Comparison of ENCODE assay signal across 1 cellular context in the genomic region with DNA sequence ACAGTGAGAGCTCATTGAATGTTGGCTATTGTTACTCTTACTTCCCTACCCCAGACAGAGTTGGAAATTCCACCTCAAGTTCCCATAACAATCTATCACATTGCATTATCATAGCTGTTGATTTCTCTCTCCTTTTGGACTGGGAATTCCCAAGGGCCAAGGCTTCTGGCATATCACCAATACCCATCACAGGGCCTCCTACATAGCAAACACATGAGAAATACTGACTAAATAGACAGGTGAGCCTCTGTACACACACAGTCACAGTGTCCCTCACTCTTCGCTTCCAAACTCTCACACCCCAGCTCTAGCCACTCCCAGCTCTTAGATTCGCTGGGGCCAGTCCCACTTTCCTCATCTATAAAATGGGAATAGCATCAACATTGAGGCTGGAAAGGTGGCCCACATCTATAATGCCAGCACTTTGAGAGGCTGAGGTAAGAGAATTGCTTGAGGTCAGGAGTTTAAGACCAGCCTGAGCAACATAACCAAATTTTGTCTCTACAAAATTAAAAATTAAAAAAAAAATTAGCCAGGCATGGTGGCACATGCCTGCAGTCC.
TF ChIP-seq lines count a peak whose summit lies in the region.

No MANE protein-coding gene starts in this region.

TF ChIP-seq in HepG2, 621 proteins besides CTCF, POLR2A, EP300 and RAD21 (continued from another document and continues in another):
- TF ChIP-seq, protein P1, sequence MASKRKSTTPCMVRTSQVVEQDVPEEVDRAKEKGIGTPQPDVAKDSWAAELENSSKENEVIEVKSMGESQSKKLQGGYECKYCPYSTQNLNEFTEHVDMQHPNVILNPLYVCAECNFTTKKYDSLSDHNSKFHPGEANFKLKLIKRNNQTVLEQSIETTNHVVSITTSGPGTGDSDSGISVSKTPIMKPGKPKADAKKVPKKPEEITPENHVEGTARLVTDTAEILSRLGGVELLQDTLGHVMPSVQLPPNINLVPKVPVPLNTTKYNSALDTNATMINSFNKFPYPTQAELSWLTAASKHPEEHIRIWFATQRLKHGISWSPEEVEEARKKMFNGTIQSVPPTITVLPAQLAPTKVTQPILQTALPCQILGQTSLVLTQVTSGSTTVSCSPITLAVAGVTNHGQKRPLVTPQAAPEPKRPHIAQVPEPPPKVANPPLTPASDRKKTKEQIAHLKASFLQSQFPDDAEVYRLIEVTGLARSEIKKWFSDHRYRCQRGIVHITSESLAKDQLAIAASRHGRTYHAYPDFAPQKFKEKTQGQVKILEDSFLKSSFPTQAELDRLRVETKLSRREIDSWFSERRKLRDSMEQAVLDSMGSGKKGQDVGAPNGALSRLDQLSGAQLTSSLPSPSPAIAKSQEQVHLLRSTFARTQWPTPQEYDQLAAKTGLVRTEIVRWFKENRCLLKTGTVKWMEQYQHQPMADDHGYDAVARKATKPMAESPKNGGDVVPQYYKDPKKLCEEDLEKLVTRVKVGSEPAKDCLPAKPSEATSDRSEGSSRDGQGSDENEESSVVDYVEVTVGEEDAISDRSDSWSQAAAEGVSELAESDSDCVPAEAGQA (IDR thresholded peaks at IDR 0.05; ENCODE audit: low read depth): no peak
- TF ChIP-seq, protein P1 (CRISPR knock-in tag; IDR thresholded peaks at IDR 0.05; ENCODE audit: borderline replicate concordance): no peak
- TF ChIP-seq HCFC1 (IDR thresholded peaks at IDR 0.05; ENCODE audit: low read depth, low read length) (no peak), JARID2 (CRISPR knock-in tag; IDR thresholded peaks at IDR 0.05; ENCODE audit: insufficient replicate concordance) (no peak), HOXA5 (CRISPR knock-in tag; IDR thresholded peaks at IDR 0.05) (no peak), GTF3A (CRISPR knock-in tag; conservative IDR thresholded peaks at IDR 0.05) (no peak), YY1 (IDR thresholded peaks at IDR 0.05; ENCODE audit: insufficient read depth, insufficient replicate concordance, low read depth, low read length) (no peak), SOX13 (IDR thresholded peaks at IDR 0.05) (no peak), SOX13 (CRISPR knock-in tag; conservative IDR thresholded peaks at IDR 0.05 in 1 of 2, IDR thresholded peaks at IDR 0.05 in 1 of 2) (peak in 1 of 2 experiments; percentile 45; a peak in 1 of 4 replicates), TOE1 (CRISPR knock-in tag; IDR thresholded peaks at IDR 0.05) (no peak), KLF13 (CRISPR knock-in tag; IDR thresholded peaks at IDR 0.05) (no peak), ZNF33A (CRISPR knock-in tag; IDR thresholded peaks at IDR 0.05; ENCODE audit: borderline replicate concordance) (no peak), RORA (CRISPR knock-in tag; IDR thresholded peaks at IDR 0.05) (no peak), ZNF33B (CRISPR knock-in tag; IDR thresholded peaks at IDR 0.05) (no peak), TEAD3 (CRISPR knock-in tag; optimal IDR thresholded peaks at IDR 0.05; ENCODE audit: borderline replicate concordance) (peak; percentile 52), ZNF468 (CRISPR knock-in tag; IDR thresholded peaks at IDR 0.05) (no peak), TMF1 (CRISPR knock-in tag; IDR thresholded peaks at IDR 0.05; ENCODE audit: low read depth) (no peak), RCOR2 (CRISPR knock-in tag; IDR thresholded peaks at IDR 0.05) (0 out of 2 replicates have a peak, but pooled peaks have one; percentile 40), ZNF136 (CRISPR knock-in tag; IDR thresholded peaks at IDR 0.05; ENCODE audit: low read depth) (no peak), KDM2A (CRISPR knock-in tag; IDR thresholded peaks at IDR 0.05; ENCODE audit: borderline replicate concordance, low read depth) (no peak), HMGA1 (CRISPR knock-in tag; conservative IDR thresholded peaks at IDR 0.05) (no peak), ZNF382 (CRISPR knock-in tag; IDR thresholded peaks at IDR 0.05; ENCODE audit: borderline replicate concordance) (no peak), FOXK1 (CRISPR knock-in tag; IDR thresholded peaks at IDR 0.05; ENCODE audit: borderline replicate concordance, low read depth) (no peak), ZNF350 (CRISPR knock-in tag; IDR thresholded peaks at IDR 0.05; ENCODE audit: borderline replicate concordance, low read depth) (no peak), ZKSCAN5 (CRISPR knock-in tag; IDR thresholded peaks at IDR 0.05) (no peak), NPAS2 (CRISPR knock-in tag; IDR thresholded peaks at IDR 0.05; ENCODE audit: borderline replicate concordance) (no peak), ZFP90 (CRISPR knock-in tag; IDR thresholded peaks at IDR 0.05; ENCODE audit: borderline replicate concordance) (no peak), ZIK1 (CRISPR knock-in tag; IDR thresholded peaks at IDR 0.05; ENCODE audit: borderline replicate concordance, low read depth) (no peak), MAFG (CRISPR knock-in tag; IDR thresholded peaks at IDR 0.05) (no peak), ONECUT2 (CRISPR knock-in tag; IDR thresholded peaks at IDR 0.05) (no peak), XRCC5 (optimal IDR thresholded peaks at IDR 0.05; ENCODE audit: low read length) (no peak), EEA1 (CRISPR knock-in tag; IDR thresholded peaks at IDR 0.05; ENCODE audit: borderline replicate concordance) (no peak), ZNF790 (CRISPR knock-in tag; IDR thresholded peaks at IDR 0.05; ENCODE audit: borderline replicate concordance) (no peak), FOXA3 (CRISPR knock-in tag; IDR thresholded peaks at IDR 0.05) (peak; percentile 63), TSC22D2 (CRISPR knock-in tag; IDR thresholded peaks at IDR 0.05; ENCODE audit: borderline replicate concordance) (no peak), ETV6 (CRISPR knock-in tag; conservative IDR thresholded peaks at IDR 0.05) (no peak), ZNF12 (CRISPR knock-in tag; IDR thresholded peaks at IDR 0.05) (0 out of 2 replicates have a peak, but pooled peaks have one; percentile 24), ARNT (IDR thresholded peaks at IDR 0.05) (no peak)
- TF ChIP-seq, protein P2, sequence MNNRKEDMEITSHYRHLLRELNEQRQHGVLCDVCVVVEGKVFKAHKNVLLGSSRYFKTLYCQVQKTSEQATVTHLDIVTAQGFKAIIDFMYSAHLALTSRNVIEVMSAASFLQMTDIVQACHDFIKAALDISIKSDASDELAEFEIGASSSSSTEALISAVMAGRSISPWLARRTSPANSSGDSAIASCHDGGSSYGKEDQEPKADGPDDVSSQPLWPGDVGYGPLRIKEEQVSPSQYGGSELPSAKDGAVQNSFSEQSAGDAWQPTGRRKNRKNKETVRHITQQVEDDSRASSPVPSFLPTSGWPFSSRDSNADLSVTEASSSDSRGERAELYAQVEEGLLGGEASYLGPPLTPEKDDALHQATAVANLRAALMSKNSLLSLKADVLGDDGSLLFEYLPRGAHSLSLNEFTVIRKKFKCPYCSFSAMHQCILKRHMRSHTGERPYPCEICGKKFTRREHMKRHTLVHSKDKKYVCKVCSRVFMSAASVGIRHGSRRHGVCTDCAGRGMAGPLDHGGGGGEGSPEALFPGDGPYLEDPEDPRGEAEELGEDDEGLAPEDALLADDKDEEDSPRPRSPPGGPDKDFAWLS (CRISPR knock-in tag; IDR thresholded peaks at IDR 0.05; ENCODE audit: borderline replicate concordance): no peak
- TF ChIP-seq, protein P3, sequence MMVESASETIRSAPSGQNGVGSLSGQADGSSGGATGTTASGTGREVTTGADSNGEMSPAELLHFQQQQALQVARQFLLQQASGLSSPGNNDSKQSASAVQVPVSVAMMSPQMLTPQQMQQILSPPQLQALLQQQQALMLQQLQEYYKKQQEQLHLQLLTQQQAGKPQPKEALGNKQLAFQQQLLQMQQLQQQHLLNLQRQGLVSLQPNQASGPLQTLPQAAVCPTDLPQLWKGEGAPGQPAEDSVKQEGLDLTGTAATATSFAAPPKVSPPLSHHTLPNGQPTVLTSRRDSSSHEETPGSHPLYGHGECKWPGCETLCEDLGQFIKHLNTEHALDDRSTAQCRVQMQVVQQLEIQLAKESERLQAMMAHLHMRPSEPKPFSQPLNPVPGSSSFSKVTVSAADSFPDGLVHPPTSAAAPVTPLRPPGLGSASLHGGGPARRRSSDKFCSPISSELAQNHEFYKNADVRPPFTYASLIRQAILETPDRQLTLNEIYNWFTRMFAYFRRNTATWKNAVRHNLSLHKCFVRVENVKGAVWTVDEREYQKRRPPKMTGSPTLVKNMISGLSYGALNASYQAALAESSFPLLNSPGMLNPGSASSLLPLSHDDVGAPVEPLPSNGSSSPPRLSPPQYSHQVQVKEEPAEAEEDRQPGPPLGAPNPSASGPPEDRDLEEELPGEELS (CRISPR knock-in tag; IDR thresholded peaks at IDR 0.05): no peak
- TF ChIP-seq, protein P4, sequence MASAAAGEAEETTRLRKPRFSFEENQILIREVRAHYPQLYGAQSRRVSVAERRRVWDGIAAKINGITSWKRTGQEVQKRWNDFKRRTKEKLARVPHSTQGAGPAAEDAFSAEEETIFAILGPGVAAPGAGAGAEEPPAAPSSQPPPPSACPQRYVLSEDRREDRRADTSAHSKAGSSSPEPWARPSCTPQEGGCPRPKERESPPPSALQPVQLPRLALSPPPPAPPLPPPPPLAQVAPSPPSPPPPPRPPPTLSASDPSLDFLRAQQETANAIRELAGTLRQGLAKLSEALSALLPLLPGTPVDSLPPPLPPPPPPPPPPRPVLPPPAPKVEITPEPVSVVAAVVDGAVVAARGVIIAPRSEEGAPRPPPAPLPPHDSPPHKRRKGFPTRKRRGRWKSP (CRISPR knock-in tag; IDR thresholded peaks at IDR 0.05): no peak
- TF ChIP-seq, protein P5, sequence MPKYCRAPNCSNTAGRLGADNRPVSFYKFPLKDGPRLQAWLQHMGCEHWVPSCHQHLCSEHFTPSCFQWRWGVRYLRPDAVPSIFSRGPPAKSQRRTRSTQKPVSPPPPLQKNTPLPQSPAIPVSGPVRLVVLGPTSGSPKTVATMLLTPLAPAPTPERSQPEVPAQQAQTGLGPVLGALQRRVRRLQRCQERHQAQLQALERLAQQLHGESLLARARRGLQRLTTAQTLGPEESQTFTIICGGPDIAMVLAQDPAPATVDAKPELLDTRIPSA (CRISPR knock-in tag; IDR thresholded peaks at IDR 0.05; ENCODE audit: borderline replicate concordance): no peak
- TF ChIP-seq, protein P6, sequence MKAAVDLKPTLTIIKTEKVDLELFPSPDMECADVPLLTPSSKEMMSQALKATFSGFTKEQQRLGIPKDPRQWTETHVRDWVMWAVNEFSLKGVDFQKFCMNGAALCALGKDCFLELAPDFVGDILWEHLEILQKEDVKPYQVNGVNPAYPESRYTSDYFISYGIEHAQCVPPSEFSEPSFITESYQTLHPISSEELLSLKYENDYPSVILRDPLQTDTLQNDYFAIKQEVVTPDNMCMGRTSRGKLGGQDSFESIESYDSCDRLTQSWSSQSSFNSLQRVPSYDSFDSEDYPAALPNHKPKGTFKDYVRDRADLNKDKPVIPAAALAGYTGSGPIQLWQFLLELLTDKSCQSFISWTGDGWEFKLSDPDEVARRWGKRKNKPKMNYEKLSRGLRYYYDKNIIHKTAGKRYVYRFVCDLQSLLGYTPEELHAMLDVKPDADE (CRISPR knock-in tag; IDR thresholded peaks at IDR 0.05): no peak
- TF ChIP-seq, protein P7, sequence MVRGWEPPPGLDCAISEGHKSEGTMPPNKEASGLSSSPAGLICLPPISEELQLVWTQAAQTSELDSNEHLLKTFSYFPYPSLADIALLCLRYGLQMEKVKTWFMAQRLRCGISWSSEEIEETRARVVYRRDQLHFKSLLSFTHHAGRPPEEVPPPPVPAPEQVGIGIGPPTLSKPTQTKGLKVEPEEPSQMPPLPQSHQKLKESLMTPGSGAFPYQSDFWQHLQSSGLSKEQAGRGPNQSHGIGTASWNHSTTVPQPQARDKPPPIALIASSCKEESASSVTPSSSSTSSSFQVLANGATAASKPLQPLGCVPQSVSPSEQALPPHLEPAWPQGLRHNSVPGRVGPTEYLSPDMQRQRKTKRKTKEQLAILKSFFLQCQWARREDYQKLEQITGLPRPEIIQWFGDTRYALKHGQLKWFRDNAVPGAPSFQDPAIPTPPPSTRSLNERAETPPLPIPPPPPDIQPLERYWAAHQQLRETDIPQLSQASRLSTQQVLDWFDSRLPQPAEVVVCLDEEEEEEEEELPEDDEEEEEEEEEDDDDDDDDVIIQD (CRISPR knock-in tag; IDR thresholded peaks at IDR 0.05; ENCODE audit: low read depth): 0 out of 2 replicates have a peak, but pooled peaks have one; percentile 40
- TF ChIP-seq, protein P8, sequence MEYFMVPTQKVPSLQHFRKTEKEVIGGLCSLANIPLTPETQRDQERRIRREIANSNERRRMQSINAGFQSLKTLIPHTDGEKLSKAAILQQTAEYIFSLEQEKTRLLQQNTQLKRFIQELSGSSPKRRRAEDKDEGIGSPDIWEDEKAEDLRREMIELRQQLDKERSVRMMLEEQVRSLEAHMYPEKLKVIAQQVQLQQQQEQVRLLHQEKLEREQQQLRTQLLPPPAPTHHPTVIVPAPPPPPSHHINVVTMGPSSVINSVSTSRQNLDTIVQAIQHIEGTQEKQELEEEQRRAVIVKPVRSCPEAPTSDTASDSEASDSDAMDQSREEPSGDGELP (IDR thresholded peaks at IDR 0.05; ENCODE audit: borderline replicate concordance, low read depth): peak; percentile 40; the same call in 1 of the 2 replicates
